Comparison of ENCODE assay signal across 8 cellular contexts in the genomic region with DNA sequence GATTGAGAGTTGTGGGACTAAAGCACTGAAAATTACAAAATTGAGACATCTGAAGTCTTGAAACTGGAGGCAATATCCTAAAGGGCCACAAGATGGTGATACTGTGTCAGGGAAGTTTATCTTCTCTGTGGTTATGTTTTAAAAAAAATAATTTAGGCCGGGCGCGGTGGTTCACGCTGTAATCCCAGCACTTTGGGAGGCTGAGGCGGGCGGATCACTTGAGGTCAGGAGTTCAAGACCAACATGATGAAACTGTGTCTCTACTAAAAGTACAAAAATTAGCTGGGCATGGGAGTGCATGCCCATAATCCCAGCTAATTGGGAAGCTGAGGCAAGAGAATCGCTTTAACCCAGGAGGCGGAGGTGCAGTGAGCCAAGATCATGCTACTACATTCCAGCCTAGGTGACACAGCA. TPM values are rescaled to one million over a fixed set of nuclear protein-coding genes. Genes with fewer than 3 reads are reported as not detected.
A peak's percentile ranks its signal among the peaks of the same experiment; 100 is the strongest.
DNase-seq lines count a peak whose midpoint lies in the region; ATAC-seq, FAIRE-seq and TF ChIP-seq lines count a peak whose summit lies in the region.

No MANE protein-coding gene starts in this region.

- H2AFZ ChIP-seq in DND-41 (ENCODE audit: low read depth, low read length): no peak overlapping the region

- no peaks in the 10 kb centered on the region for H3K4me1 Mint-ChIP-seq in brain

- no TSS peak for BruUV-seq in Panc1 (replicated peaks; lab: Mats Ljungman, UMichigan)

- H3K9me3 ChIP-seq in DND-41 (ENCODE audit: insufficient read depth, low read length, severe bottlenecking) (no peaks in the 10 kb centered on the region), Panc1 (ENCODE audit: control insufficient read depth, insufficient read depth, low read depth, low read length) (no peaks in the 10 kb centered on the region)

- DNase-seq in DND-41: peak; percentile 40
- DNase-seq in Panc1 (ENCODE audit: low read depth, low spot score): peak; percentile 24
- DNase-seq in stimulated activated CD4-positive, alpha-beta T cell treated with anti-CD3 and anti-CD28 coated beads, Interleukin-4, amount 100 ng/mL, for 1 hour: peak; percentile 6
- no peak for DNase-seq in middle frontal gyrus (ENCODE audit: extremely low spot score, low spot score)

- H3K4me3 ChIP-seq in DND-41 (ENCODE audit: low read depth in 1 of 2, low read length in 2 of 2): no peak overlapping the region
- H3K4me3 ChIP-seq in Panc1 (ENCODE audit: low read depth in 2 of 2, low read length in 2 of 2): no peak overlapping the region

- no peak overlapping the region for H3K4me2 ChIP-seq in DND-41 (ENCODE audit: insufficient read depth, low read length)

- H3K36me3 ChIP-seq in DND-41 (ENCODE audit: insufficient read depth, low read length) (peaks cover 28% of the 10 kb centered on the region), Panc1 (ENCODE audit: control insufficient read depth, insufficient read depth, low read length) (no peaks in the 10 kb centered on the region)

- no peaks in the 10 kb centered on the region for H4K20me1 ChIP-seq in DND-41 (ENCODE audit: insufficient read depth, low read length)

- TF ChIP-seq CTCF in DND-41 (IDR thresholded peaks at IDR 0.05; ENCODE audit: borderline replicate concordance, extremely low read depth, low read length, poor library complexity, severe bottlenecking) (peak; percentile 68), Panc1 (IDR thresholded peaks at IDR 0.05) (peak; percentile 84), brain (conservative IDR thresholded peaks at IDR 0.05) (peak; percentile 73 to 77)

- H3K27me3 ChIP-seq in DND-41 (ENCODE audit: insufficient read depth, low read length, poor library complexity): no peaks in the 10 kb centered on the region
- no peaks in the 10 kb centered on the region for H3K27me3 ChIP-seq in Panc1 (ENCODE audit: control insufficient read depth, insufficient read depth, low read length)

- H3K36me3 Mint-ChIP-seq in brain: peaks cover 17% of the 10 kb centered on the region

- no peaks in the 10 kb centered on the region for H3K9me3 Mint-ChIP-seq in brain

- H3K27ac ChIP-seq in DND-41 (ENCODE audit: low read length): no peak overlapping the region
- no peak overlapping the region for H3K27ac ChIP-seq in Panc1 (ENCODE audit: low read length)

- in situ Hi-C loops in Panc1 (cut with HindIII; ENCODE audit: low pct_unique_long_range_greater_than_20kb, low sequenced_read_pairs): no loop called here

- peak overlapping the region in 1 of 5 experiments; percentile 34 for H3K27ac Mint-ChIP-seq in brain

- no peaks in the 10 kb centered on the region for H3K27me3 Mint-ChIP-seq in brain

- peak; percentile 89 for FAIRE-seq in islet of Langerhans (lab: Jason Lieb, UNC)

- H3K79me2 ChIP-seq in DND-41 (ENCODE audit: insufficient read depth, low read length): no peaks in the 10 kb centered on the region

- intact Hi-C loops in Panc1 (cut with micrococcal nuclease; ENCODE audit: unreplicated experiment): loop anchor here (2.0 kb wide), 1 partner anchor 274 kb away; no protein-coding TSS in a partner anchor

- POLR2A ChIA-PET in Panc1 (lab: Charles Lee): no interaction called here

- no peaks in the 10 kb centered on the region for H3K4me1 ChIP-seq in DND-41 (ENCODE audit: insufficient read depth, low read length)
- no peaks in the 10 kb centered on the region for H3K4me1 ChIP-seq in Panc1 (ENCODE audit: control insufficient read depth, insufficient read depth, low read length)

- no peak overlapping the region for H3K4me3 Mint-ChIP-seq in brain

- CTCF ChIA-PET in Panc1 (lab: Charles Lee): interaction anchor here (0.6 to 1.0 kb wide), 3 partner anchors 17 to 421 kb away, joined by 3 read pairs; no protein-coding TSS in a partner anchor

- ATAC-seq in DND-41 (ENCODE audit: insufficient read depth, low read depth): peak; percentile 76
- ATAC-seq in GM19452 (IDR thresholded peaks at IDR 0.05; ENCODE audit: unreplicated experiment): peak; percentile 65
- ATAC-seq in HG03565 (IDR thresholded peaks at IDR 0.05; ENCODE audit: unreplicated experiment): peak; percentile 61
- ATAC-seq in Panc1: peak; percentile 85

- no peak overlapping the region for H3K9ac ChIP-seq in DND-41 (ENCODE audit: low read depth, low read length)

RNA-seq across cellular contexts. Expression of gene NIT2, which starts 17.9 kb away (rescaled TPM):
- 97.2 TPM for total RNA-seq in Panc1 (2021; ENCODE audit: unreplicated experiment)
- 78.9 TPM for polyA plus RNA-seq in Panc1 (2012; ENCODE audit: insufficient read length)
- polyA plus RNA-seq in brain (ENCODE audit: insufficient read depth, low read depth, low replicate concordance): 30.4 TPM

RNA-seq across cellular contexts. Expression of gene TBC1D23, which starts 55.9 kb away (rescaled TPM):
- 39.4 TPM for total RNA-seq in Panc1 (2021; ENCODE audit: unreplicated experiment)
- polyA plus RNA-seq in Panc1 (2012; ENCODE audit: insufficient read length): 11.7 TPM
- polyA plus RNA-seq in brain (ENCODE audit: insufficient read depth, low read depth, low replicate concordance): 6.3 TPM
